ENCODE assay signal across 1 cellular context in genomic region chr13:52195052-52195837, GRCh38.
TF ChIP-seq lines count a peak whose summit lies in the region.

No MANE protein-coding gene starts in this region.

TF ChIP-seq in IMR-90, 13 proteins besides CTCF, POLR2A, EP300 and RAD21 (continued from another document):
- TF ChIP-seq, protein P1, sequence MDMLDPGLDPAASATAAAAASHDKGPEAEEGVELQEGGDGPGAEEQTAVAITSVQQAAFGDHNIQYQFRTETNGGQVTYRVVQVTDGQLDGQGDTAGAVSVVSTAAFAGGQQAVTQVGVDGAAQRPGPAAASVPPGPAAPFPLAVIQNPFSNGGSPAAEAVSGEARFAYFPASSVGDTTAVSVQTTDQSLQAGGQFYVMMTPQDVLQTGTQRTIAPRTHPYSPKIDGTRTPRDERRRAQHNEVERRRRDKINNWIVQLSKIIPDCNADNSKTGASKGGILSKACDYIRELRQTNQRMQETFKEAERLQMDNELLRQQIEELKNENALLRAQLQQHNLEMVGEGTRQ (IDR thresholded peaks at IDR 0.05; ENCODE audit: low read depth, low read length), result no peak
- TF ChIP-seq SMC3 (IDR thresholded peaks at IDR 0.05; ENCODE audit: low read depth, low read length) (no peak), NFE2L2 (IDR thresholded peaks at IDR 0.05; ENCODE audit: low read depth, low read length) (no peak), FOS (IDR thresholded peaks at IDR 0.05; ENCODE audit: low read depth, low read length) (no peak), RFX5 (IDR thresholded peaks at IDR 0.05; ENCODE audit: low read depth, low read length) (no peak), MXI1 (IDR thresholded peaks at IDR 0.05; ENCODE audit: borderline replicate concordance, low read depth, low read length) (no peak), CHD1 (IDR thresholded peaks at IDR 0.05; ENCODE audit: low read depth, low read length) (no peak), BHLHE40 (IDR thresholded peaks at IDR 0.05; ENCODE audit: low read depth, low read length) (no peak), CEBPB (IDR thresholded peaks at IDR 0.05; ENCODE audit: low read depth, low read length) (no peak), MAZ (IDR thresholded peaks at IDR 0.05; ENCODE audit: borderline replicate concordance, low read depth, low read length) (no peak), MAFK (IDR thresholded peaks at IDR 0.05; ENCODE audit: low read depth, low read length) (no peak), ELK1 (IDR thresholded peaks at IDR 0.05; ENCODE audit: borderline replicate concordance, low read depth, low read length) (no peak)
TF ChIP-seq in IMR-90: peak in this region for 0.
